ENCODE assay signal across 14 cellular contexts in genomic region chr11:133995066-133995465, GRCh38. TPM values are rescaled to one million over a fixed set of nuclear protein-coding genes. Genes with fewer than 3 reads are reported as not detected.
"Had no signal": no experiment of that assay in that cellular context is flagged by ENCODE, and none has a peak within 500 bp of the region (broad histone marks: within the 10 kb centered on the region; RNA-seq: fewer than 3 reads in every experiment).

No MANE protein-coding gene starts in this region.

- H3K9me3 ChIP-seq: heart right ventricle, left lung, sigmoid colon had no signal

- H3K4me3 ChIP-seq: heart right ventricle, left lung, sigmoid colon had no signal

- H3K36me3 ChIP-seq: heart right ventricle, left lung, sigmoid colon, WERI-Rb-1 had no signal

- DNase-seq: activated CD4-positive, alpha-beta T cell treated with anti-CD3 and anti-CD28 coated beads for 36 hours; activated CD8-positive, alpha-beta T cell treated with anti-CD3 and anti-CD28 coated beads, Interleukin-2, amount 10 ng/mL, durations not matched to agents 7 days and 5 days; activated naive CD4-positive, alpha-beta T cell treated with Interleukin-2 at 50 U/mL for 16 hours; heart right ventricle; sigmoid colon; stimulated activated naive CD4-positive, alpha-beta T cell treated with Interleukin-2 at 50 U/mL for 16 hours; trophoblast cell; WERI-Rb-1 had no signal

- FAIRE-seq: colon, endothelial cell of umbilical vein, frontal cortex, keratinocyte had no signal

- H3K27ac ChIP-seq: heart right ventricle, left lung, sigmoid colon, WERI-Rb-1 had no signal

- H3K4me1 ChIP-seq: left lung, sigmoid colon had no signal

- ATAC-seq: activated CD4-positive, alpha-beta T cell treated with anti-CD3 and anti-CD28 coated beads for 36 hours; activated CD8-positive, alpha-beta T cell treated with anti-CD3 and anti-CD28 coated beads, Interleukin-2, amount 10 ng/mL, durations not matched to agents 7 days and 5 days; heart right ventricle; left lung had no signal

RNA-seq across cellular contexts. Expression of gene IGSF9B, which starts 38.3 kb away (rescaled TPM):
- polyA plus RNA-seq: fibroblast of lung had no signal
